In the genomic region with DNA sequence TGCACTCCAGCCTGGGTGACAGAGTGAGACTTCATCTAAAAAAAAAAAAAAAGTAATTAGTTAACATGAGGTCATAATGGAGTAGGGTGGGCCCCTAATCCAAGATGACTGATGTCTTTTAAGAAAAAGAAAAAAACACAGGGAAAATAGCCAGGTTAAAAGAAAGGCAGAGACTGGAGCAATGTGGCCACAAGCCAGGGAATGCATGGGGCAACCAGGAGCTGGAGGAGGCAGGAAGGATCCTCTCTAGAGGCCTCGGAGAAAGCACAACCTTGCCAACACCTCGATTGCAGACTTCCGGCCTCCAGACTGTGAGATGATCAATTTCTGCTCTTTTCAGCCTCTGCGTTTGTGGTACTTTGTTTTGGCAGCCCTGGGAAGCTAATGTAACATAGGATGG, we compare ENCODE assay signal across 14 cellular contexts.
DNase-seq lines count a peak whose midpoint lies in the region; ATAC-seq and TF ChIP-seq lines count a peak whose summit lies in the region.
"Had no signal": no experiment of that assay in that cellular context is flagged by ENCODE, and none has a peak within 500 bp of the region (broad histone marks: within the 10 kb centered on the region; RNA-seq: fewer than 3 reads in every experiment).

No MANE protein-coding gene starts in this region.

- H3K4me3 ChIP-seq in esophagus muscularis mucosa (no peak overlapping the region), left ventricle myocardium inferior (no peak overlapping the region), rectal smooth muscle tissue (ENCODE audit: low read length) (no peak overlapping the region), HAP-1 (no peak overlapping the region)
- H3K4me3 ChIP-seq: A549 had no signal

- 42% methylated on average over 4 of the region's 4 CpGs for WGBS in esophagus muscularis mucosa

- no peak for ATAC-seq in HG03521 (IDR thresholded peaks at IDR 0.05; ENCODE audit: unreplicated experiment)
- ATAC-seq: A549; CD8-positive, alpha-beta T cell had no signal

- no peaks in the 10 kb centered on the region for H3K4me1 Mint-ChIP-seq in endothelial cell (ENCODE audit: unreplicated experiment)

- CTCF ChIA-PET in HEK293T (lab: Yijun Ruan, JAX): no interaction called here

- H3K36me3 ChIP-seq in esophagus muscularis mucosa: no peaks in the 10 kb centered on the region
- no peaks in the 10 kb centered on the region for H3K36me3 ChIP-seq in left ventricle myocardium inferior
- H3K36me3 ChIP-seq in rectal smooth muscle tissue (ENCODE audit: control insufficient read depth, insufficient read depth, low read length): no peaks in the 10 kb centered on the region
- H3K36me3 ChIP-seq in HAP-1 (replicated peaks): no peaks in the 10 kb centered on the region
- H3K36me3 ChIP-seq: BE2C had no signal

- POLR2A ChIA-PET in HEK293T (lab: Yijun Ruan, JAX): no interaction called here

- no peak overlapping the region for H3K4me3 Mint-ChIP-seq in endothelial cell (ENCODE audit: unreplicated experiment)
- H3K4me3 Mint-ChIP-seq: CD8-positive, alpha-beta T cell had no signal

- no peak for DNase-seq in HEK293T (ENCODE audit: extremely low spot score)
- no peak for DNase-seq in esophagus muscularis mucosa (ENCODE audit: extremely low spot score)
- DNase-seq in left ventricle myocardium inferior: no peak
- DNase-seq in HAP-1 (ENCODE audit: low spot score in 2 of 2): no peak
- no peak for DNase-seq in endothelial cell (ENCODE audit: low spot score)
- DNase-seq: BE2C; CD8-positive, alpha-beta T cell; EL; HCEC 1CT had no signal

- no peaks in the 10 kb centered on the region for H3K27me3 Mint-ChIP-seq in endothelial cell (ENCODE audit: unreplicated experiment)

- TF ChIP-seq CTCF in esophagus muscularis mucosa (IDR thresholded peaks at IDR 0.05) (no peak), left ventricle myocardium inferior (IDR thresholded peaks at IDR 0.05; ENCODE audit: borderline replicate concordance) (no peak), endothelial cell (IDR thresholded peaks at IDR 0.05; ENCODE audit: unreplicated experiment) (no peak)

- no peaks in the 10 kb centered on the region for H3K27me3 ChIP-seq in esophagus muscularis mucosa
- H3K27me3 ChIP-seq in left ventricle myocardium inferior (ENCODE audit: low read depth): no peaks in the 10 kb centered on the region
- H3K27me3 ChIP-seq in rectal smooth muscle tissue (ENCODE audit: control insufficient read depth, insufficient read depth, low read length): no peaks in the 10 kb centered on the region
- no peaks in the 10 kb centered on the region for H3K27me3 ChIP-seq in HAP-1 (ENCODE audit: low read depth)
- H3K27me3 ChIP-seq: BE2C had no signal

- in situ Hi-C loops in HAP-1 (cut with MboI; ENCODE audit: low sequenced_read_pairs): no loop called here

- no peak for TF ChIP-seq POLR2A in esophagus muscularis mucosa (IDR thresholded peaks at IDR 0.05; ENCODE audit: low read depth)

- no peaks in the 10 kb centered on the region for H3K9me3 Mint-ChIP-seq in endothelial cell (ENCODE audit: unreplicated experiment)
- H3K9me3 Mint-ChIP-seq: CD8-positive, alpha-beta T cell had no signal

- H3K9ac ChIP-seq in rectal smooth muscle tissue (ENCODE audit: low read length): no peak overlapping the region

- H3K4me1 ChIP-seq in esophagus muscularis mucosa: peaks cover 18 to 83% (median 65%) of the 10 kb centered on the region in 4 donors
- peaks cover 43% of the 10 kb centered on the region for H3K4me1 ChIP-seq in left ventricle myocardium inferior
- H3K4me1 ChIP-seq in rectal smooth muscle tissue (ENCODE audit: control insufficient read depth, insufficient read depth, low read length): peaks cover 56% of the 10 kb centered on the region
- no peaks in the 10 kb centered on the region for H3K4me1 ChIP-seq in HAP-1
- H3K4me1 ChIP-seq: BE2C had no signal

- TF ChIP-seq EP300 in esophagus muscularis mucosa (IDR thresholded peaks at IDR 0.05): no peak

- H3K9me3 ChIP-seq in esophagus muscularis mucosa (no peaks in the 10 kb centered on the region), left ventricle myocardium inferior (replicated peaks) (no peaks in the 10 kb centered on the region), HAP-1 (no peaks in the 10 kb centered on the region)
- H3K9me3 ChIP-seq: A549, BE2C had no signal

- intact Hi-C loops in esophagus muscularis mucosa (cut with DNase I) (no loop called here), left ventricle myocardium inferior (cut with micrococcal nuclease) (no loop called here)

- H3K27ac ChIP-seq in esophagus muscularis mucosa (replicated peaks in 1 of 4) (peak overlapping the region in 3 of 4 donors; percentile 40 to 89 (median 47)), left ventricle myocardium inferior (replicated peaks) (peak overlapping the region; percentile 75), rectal smooth muscle tissue (ENCODE audit: low read depth, low read length) (peak overlapping the region; percentile 52)
- H3K27ac ChIP-seq: A549, C4-2B, HL-60 had no signal

- H3K36me3 Mint-ChIP-seq in endothelial cell (ENCODE audit: low read depth, unreplicated experiment): no peaks in the 10 kb centered on the region
- H3K36me3 Mint-ChIP-seq: CD8-positive, alpha-beta T cell had no signal

- H3K27ac Mint-ChIP-seq in endothelial cell (ENCODE audit: unreplicated experiment): no peak overlapping the region
- H3K27ac Mint-ChIP-seq: CD8-positive, alpha-beta T cell had no signal

TF ChIP-seq in HEK293T, 16 proteins besides CTCF, POLR2A, EP300 and RAD21:
- TF ChIP-seq ZNF384 (IDR thresholded peaks at IDR 0.05): peak; percentile 32; the same call in 1 of the 2 replicates
- TF ChIP-seq NFRKB (IDR thresholded peaks at IDR 0.05): no peak
- no peak for TF ChIP-seq CTBP1 (IDR thresholded peaks at IDR 0.05; ENCODE audit: borderline replicate concordance)
- no peak for TF ChIP-seq TARDBP (IDR thresholded peaks at IDR 0.05)
- no peak for TF ChIP-seq BHLHE40 (IDR thresholded peaks at IDR 0.05; ENCODE audit: borderline replicate concordance)
- TF ChIP-seq, protein P1, sequence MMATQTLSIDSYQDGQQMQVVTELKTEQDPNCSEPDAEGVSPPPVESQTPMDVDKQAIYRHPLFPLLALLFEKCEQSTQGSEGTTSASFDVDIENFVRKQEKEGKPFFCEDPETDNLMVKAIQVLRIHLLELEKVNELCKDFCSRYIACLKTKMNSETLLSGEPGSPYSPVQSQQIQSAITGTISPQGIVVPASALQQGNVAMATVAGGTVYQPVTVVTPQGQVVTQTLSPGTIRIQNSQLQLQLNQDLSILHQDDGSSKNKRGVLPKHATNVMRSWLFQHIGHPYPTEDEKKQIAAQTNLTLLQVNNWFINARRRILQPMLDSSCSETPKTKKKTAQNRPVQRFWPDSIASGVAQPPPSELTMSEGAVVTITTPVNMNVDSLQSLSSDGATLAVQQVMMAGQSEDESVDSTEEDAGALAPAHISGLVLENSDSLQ (IDR thresholded peaks at IDR 0.05): no peak
